Comparison of ENCODE assay signal across 1 cellular context in genomic region chr17:27477050-27477647, GRCh38.
TF ChIP-seq lines count a peak whose summit lies in the region.

No MANE protein-coding gene starts in this region.

TF ChIP-seq in K562, 482 proteins besides CTCF, POLR2A, EP300 and RAD21 (continued from another document):
- TF ChIP-seq CBX1 (IDR thresholded peaks at IDR 0.05; ENCODE audit: low read depth) (no peak), SNRNP70 (optimal IDR thresholded peaks at IDR 0.05; ENCODE audit: low read depth, low read length) (no peak), TGIF2 (CRISPR knock-in tag; IDR thresholded peaks at IDR 0.05) (no peak), SP1 (CRISPR knock-in tag; IDR thresholded peaks at IDR 0.05) (no peak), ESRRA (IDR thresholded peaks at IDR 0.05; ENCODE audit: borderline replicate concordance, low read depth) (peak; percentile 56; the same call in 1 of the 2 replicates), SMARCE1 (IDR thresholded peaks at IDR 0.05) (no peak), HINFP (tag; conservative IDR thresholded peaks at IDR 0.05; ENCODE audit: low read depth) (no peak), ZNF592 (IDR thresholded peaks at IDR 0.05) (peak; percentile 33; the same call in 1 of the 2 replicates), ZNF830 (CRISPR knock-in tag; IDR thresholded peaks at IDR 0.05) (no peak), ETV1 (tag; conservative IDR thresholded peaks at IDR 0.05; ENCODE audit: low read depth) (no peak), CLOCK (CRISPR knock-in tag; IDR thresholded peaks at IDR 0.05; ENCODE audit: borderline replicate concordance) (no peak), ZNF274 (IDR thresholded peaks at IDR 0.05; ENCODE audit: borderline replicate concordance, low read depth, low read length) (no peak), SNAPC5 (CRISPR knock-in tag; IDR thresholded peaks at IDR 0.05) (no peak), RUNX1 (IDR thresholded peaks at IDR 0.05; ENCODE audit: low read depth) (no peak), XRCC4 (IDR thresholded peaks at IDR 0.05; ENCODE audit: extremely low read depth, insufficient read depth, insufficient read length) (no peak), CREB3 (tag; conservative IDR thresholded peaks at IDR 0.05; ENCODE audit: low read depth) (no peak), ZC3H11A (IDR thresholded peaks at IDR 0.05; ENCODE audit: low read depth, low read length) (no peak), ZNF318 (IDR thresholded peaks at IDR 0.05; ENCODE audit: borderline replicate concordance in 1 of 2, low read depth in 1 of 2) (no peak), YY1 (IDR thresholded peaks at IDR 0.05; ENCODE audit: borderline replicate concordance in 1 of 3, control insufficient read depth in 1 of 3, extremely low read depth in 1 of 3, insufficient read depth in 3 of 3, insufficient read length in 1 of 3, insufficient replicate concordance in 2 of 3, low read depth in 1 of 3, low read length in 2 of 3) (peak in 1 of 3 experiments; percentile 78), ZNF77 (CRISPR knock-in tag; IDR thresholded peaks at IDR 0.05) (no peak), SIX5 (IDR thresholded peaks at IDR 0.05; ENCODE audit: borderline replicate concordance in 1 of 2, insufficient read depth in 1 of 2, low read depth in 1 of 2, low read length in 2 of 2) (no peak), CCNT2 (IDR thresholded peaks at IDR 0.05; ENCODE audit: borderline replicate concordance, extremely low read depth, insufficient read length, low read depth, low read length) (no peak), ELF1 (tag; IDR thresholded peaks at IDR 0.05) (no peak), JUNB (CRISPR knock-in tag; conservative IDR thresholded peaks at IDR 0.05) (no peak), ZMIZ1 (IDR thresholded peaks at IDR 0.05; ENCODE audit: low read depth in 2 of 2, low read length in 2 of 2) (no peak), ZNF316 (IDR thresholded peaks at IDR 0.05) (0 out of 2 replicates have a peak, but pooled peaks have one; percentile 34), SRSF9 (IDR thresholded peaks at IDR 0.05; ENCODE audit: borderline replicate concordance, low read depth, low read length) (no peak), ZNF197 (CRISPR knock-in tag; IDR thresholded peaks at IDR 0.05; ENCODE audit: low read depth) (no peak), ZNF280B (CRISPR knock-in tag; IDR thresholded peaks at IDR 0.05) (no peak)
